Comparison of ENCODE assay signal across 1 cellular context in genomic region chr9:136995772-136996308, GRCh38.
TF ChIP-seq lines count a peak whose summit lies in the region.

No MANE protein-coding gene starts in this region.

TF ChIP-seq in K562, 482 proteins besides CTCF, POLR2A, EP300 and RAD21:
- 0 out of 2 replicates have a peak, but pooled peaks have one; percentile 6 for TF ChIP-seq CBX1 (IDR thresholded peaks at IDR 0.05; ENCODE audit: low read depth)
- TF ChIP-seq SPI1 (IDR thresholded peaks at IDR 0.05; ENCODE audit: borderline replicate concordance, low read depth, low read length), result no peak
- no peak for TF ChIP-seq IFI16 (CRISPR knock-in tag; IDR thresholded peaks at IDR 0.05)
- TF ChIP-seq NFIC (IDR thresholded peaks at IDR 0.05), result peak; percentile 22; the same call in 1 of the 2 replicates
- TF ChIP-seq ZNF740 (CRISPR knock-in tag; IDR thresholded peaks at IDR 0.05), result peak; percentile 49; the same call in 1 of the 2 replicates
- TF ChIP-seq ZNF740 (tag; IDR thresholded peaks at IDR 0.05), result no peak
- TF ChIP-seq MYNN (IDR thresholded peaks at IDR 0.05), result peak; percentile 19; the same call in 1 of the 2 replicates
- no peak for TF ChIP-seq MYNN (CRISPR knock-in tag; IDR thresholded peaks at IDR 0.05)
- no peak for TF ChIP-seq DNMT1 (IDR thresholded peaks at IDR 0.05)
- no peak for TF ChIP-seq RBBP5 (IDR thresholded peaks at IDR 0.05; ENCODE audit: borderline replicate concordance, insufficient read depth, low read length, poor library complexity, severe bottlenecking)
- no peak for TF ChIP-seq MYBL2 (IDR thresholded peaks at IDR 0.05; ENCODE audit: low read depth)
- TF ChIP-seq MYBL2 (CRISPR knock-in tag; IDR thresholded peaks at IDR 0.05; ENCODE audit: borderline replicate concordance), result no peak
- TF ChIP-seq ZBTB7A (IDR thresholded peaks at IDR 0.05; ENCODE audit: borderline replicate concordance, control insufficient read depth, low read depth, low read length), result peak; percentile 27; the same call in 1 of the 2 replicates
- TF ChIP-seq HMGN3 (IDR thresholded peaks at IDR 0.05; ENCODE audit: borderline replicate concordance, extremely low read depth, insufficient read length, low read depth, low read length), result peak; percentile 28
- TF ChIP-seq FUS (optimal IDR thresholded peaks at IDR 0.05; ENCODE audit: low read depth, low read length), result no peak
- TF ChIP-seq ELK1 (CRISPR knock-in tag; IDR thresholded peaks at IDR 0.05), result no peak
- no peak for TF ChIP-seq ZNF347 (CRISPR knock-in tag; IDR thresholded peaks at IDR 0.05; ENCODE audit: low read depth)
- no peak for TF ChIP-seq ARID2 (IDR thresholded peaks at IDR 0.05)
